10 cellular contexts compared by ENCODE assay signal in genomic region chr10:17665742-17666141, GRCh38. TPM values are rescaled to one million over a fixed set of nuclear protein-coding genes. Genes with fewer than 3 reads are reported as not detected.
DNase-seq lines count a peak whose midpoint lies in the region; TF ChIP-seq lines count a peak whose summit lies in the region.
"Had no signal": no experiment of that assay in that cellular context is flagged by ENCODE, and none has a peak within 500 bp of the region (broad histone marks: within the 10 kb centered on the region; RNA-seq: fewer than 3 reads in every experiment).

No MANE protein-coding gene starts in this region.

- H3K4me3 ChIP-seq in astrocyte of the cerebellum (ENCODE audit: low read depth, low read length) (no peak overlapping the region), left ventricle myocardium inferior (no peak overlapping the region), skin epidermis (no peak overlapping the region)

- H3K36me3 ChIP-seq in left ventricle myocardium inferior, result peaks cover 7% of the 10 kb centered on the region

- POLR2A ChIA-PET in HEK293T (lab: Yijun Ruan, JAX), result interaction anchor here (0.8 kb wide), 1 partner anchor 22 kb away, joined by 4 read pairs; the partner anchor contains the start of gene STAM

- DNase-seq in GM04503 (ENCODE audit: low read depth), result peak; percentile 81
- DNase-seq in astrocyte of the cerebellum (ENCODE audit: low read depth), result peak; percentile 89
- no peak for DNase-seq in left ventricle myocardium inferior
- no peak for DNase-seq in HEK293T (ENCODE audit: extremely low spot score)
- no peak for DNase-seq in NCI-H2196 (lab: John Stamatoyannopoulos, UW; ENCODE audit: unreplicated experiment)
- DNase-seq in NCI-H526 treated with DMSO at 0.1 percent for 48 hours (lab: John Stamatoyannopoulos, UW), result no peak
- DNase-seq in mucosa of gallbladder (ENCODE audit: low spot score), result no peak
- DNase-seq: activated naive CD4-positive, alpha-beta T cell treated with anti-CD3 and anti-CD28 coated beads for 36 hours; naive B cell had no signal

- in situ Hi-C loops in astrocyte of the cerebellum (cut with HindIII; ENCODE audit: low sequenced_read_pairs), result no loop called here

- intact Hi-C loops in left ventricle myocardium inferior (cut with micrococcal nuclease), result no loop called here

- H3K27ac ChIP-seq in left ventricle myocardium inferior (replicated peaks), result peak overlapping the region; percentile 69
- H3K27ac ChIP-seq in skin epidermis, result peak overlapping the region in 17 of 21 experiments; percentile 8 to 83 (median 62)

- H3K9me3 ChIP-seq in left ventricle myocardium inferior (replicated peaks), result no peaks in the 10 kb centered on the region

- peaks cover 61% of the 10 kb centered on the region for H3K4me1 ChIP-seq in left ventricle myocardium inferior

- CTCF ChIA-PET in HEK293T (lab: Yijun Ruan, JAX), result no interaction called here

- no peaks in the 10 kb centered on the region for H3K27me3 ChIP-seq in left ventricle myocardium inferior (ENCODE audit: low read depth)

- TF ChIP-seq CTCF in astrocyte of the cerebellum (IDR thresholded peaks at IDR 0.05; ENCODE audit: low read depth, low read length, missing control alignments) (no peak), left ventricle myocardium inferior (IDR thresholded peaks at IDR 0.05; ENCODE audit: borderline replicate concordance) (no peak)

TF ChIP-seq in HEK293T, 16 proteins besides CTCF, POLR2A, EP300 and RAD21:
- TF ChIP-seq, protein P1, sequence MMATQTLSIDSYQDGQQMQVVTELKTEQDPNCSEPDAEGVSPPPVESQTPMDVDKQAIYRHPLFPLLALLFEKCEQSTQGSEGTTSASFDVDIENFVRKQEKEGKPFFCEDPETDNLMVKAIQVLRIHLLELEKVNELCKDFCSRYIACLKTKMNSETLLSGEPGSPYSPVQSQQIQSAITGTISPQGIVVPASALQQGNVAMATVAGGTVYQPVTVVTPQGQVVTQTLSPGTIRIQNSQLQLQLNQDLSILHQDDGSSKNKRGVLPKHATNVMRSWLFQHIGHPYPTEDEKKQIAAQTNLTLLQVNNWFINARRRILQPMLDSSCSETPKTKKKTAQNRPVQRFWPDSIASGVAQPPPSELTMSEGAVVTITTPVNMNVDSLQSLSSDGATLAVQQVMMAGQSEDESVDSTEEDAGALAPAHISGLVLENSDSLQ (IDR thresholded peaks at IDR 0.05), result no peak
- no peak for TF ChIP-seq ELF4 (IDR thresholded peaks at IDR 0.05)
- no peak for TF ChIP-seq FOXK2 (IDR thresholded peaks at IDR 0.05)
- no peak for TF ChIP-seq CTBP1 (IDR thresholded peaks at IDR 0.05; ENCODE audit: borderline replicate concordance)
- no peak for TF ChIP-seq L3MBTL2 (conservative IDR thresholded peaks at IDR 0.05)
TF ChIP-seq in HEK293T: peak in this region for 0.

RNA-seq across cellular contexts. Expression of gene STAM, which starts 21.8 kb away (rescaled TPM):
- total RNA-seq in left ventricle myocardium inferior, result 21.3 TPM
- 20.1 TPM for total RNA-seq in mucosa of gallbladder

RNA-seq across cellular contexts. Expression of gene HACD1, which starts 48.6 kb away (rescaled TPM):
- total RNA-seq in left ventricle myocardium inferior, result 173 TPM
- total RNA-seq in mucosa of gallbladder, result 17.0 TPM

Comparison
In these comparisons a context has a peak if more than half of its experiments do, and no peak if none do; other contexts are left out.
1. DNase-seq: peak in GM04503 (single experiment) and astrocyte of the cerebellum (single experiment); none in left ventricle myocardium inferior (single experiment), HEK293T (single experiment), NCI-H2196 (single experiment), NCI-H526 treated with DMSO at 0.1 percent for 48 hours (single experiment) and mucosa of gallbladder (single experiment).